8 cellular contexts compared by ENCODE assay signal in genomic region chr5:67215592-67216471, GRCh38. TPM values are rescaled to one million over a fixed set of nuclear protein-coding genes. Genes with fewer than 3 reads are reported as not detected.
DNase-seq lines count a peak whose midpoint lies in the region; ATAC-seq and TF ChIP-seq lines count a peak whose summit lies in the region.

No MANE protein-coding gene starts in this region.

- no peaks in the 10 kb centered on the region for H3K36me3 ChIP-seq in esophagus (ENCODE audit: control insufficient read depth in 2 of 2, insufficient read depth in 2 of 2, low read length in 1 of 2)
- no peaks in the 10 kb centered on the region for H3K36me3 ChIP-seq in thyroid gland

- H3K27ac ChIP-seq in esophagus (ENCODE audit: low read depth in 2 of 2, low read length in 1 of 2) (peak overlapping the region; percentile 61 to 80), thyroid gland (peak overlapping the region; percentile 43 to 83 (median 69))

- peak; percentile 3 to 28 for TF ChIP-seq POLR2A in thyroid gland (IDR thresholded peaks at IDR 0.05)

- H3K4me3 ChIP-seq in GM12865 (ENCODE audit: low read depth, low read length): peak overlapping the region; percentile 29
- no peak overlapping the region for H3K4me3 ChIP-seq in esophagus (ENCODE audit: low read depth in 1 of 2, low read length in 2 of 2)
- no peak overlapping the region for H3K4me3 ChIP-seq in thyroid gland (replicated peaks in 1 of 3)

- peaks cover 17% of the 10 kb centered on the region for H3K4me1 Mint-ChIP-seq in osteocyte (ENCODE audit: unreplicated experiment)

- DNase-seq in GM12865 (ENCODE audit: low read depth): peak; percentile 92
- peak; percentile 83 for DNase-seq in NCI-H69 (lab: John Stamatoyannopoulos, UW)
- DNase-seq in activated CD8-positive, alpha-beta memory T cell treated with anti-CD3 and anti-CD28 coated beads for 24 hours: peak; percentile 81
- peak; percentile 82 for DNase-seq in osteocyte (ENCODE audit: extremely low spot score, unreplicated experiment)
- peak; percentile 81 to 84 for DNase-seq in thyroid gland
- DNase-seq in NCI-H2227 treated with DMSO at 0.1 percent for 48 hours (lab: John Stamatoyannopoulos, UW): no peak

- intact Hi-C loops in thyroid gland (cut with DNase I): no loop called here

- H3K27me3 ChIP-seq in esophagus (ENCODE audit: control insufficient read depth in 1 of 2, insufficient read depth in 2 of 2, low read length in 2 of 2) (no peaks in the 10 kb centered on the region), thyroid gland (no peaks in the 10 kb centered on the region)

- peak overlapping the region; percentile 43 for H3K27ac Mint-ChIP-seq in osteocyte (ENCODE audit: unreplicated experiment)

- H3K4me1 ChIP-seq in esophagus (ENCODE audit: control insufficient read depth in 2 of 2, insufficient read depth in 2 of 2, low read length in 1 of 2) (peaks cover 0 to 11% of the 10 kb centered on the region in 2 donors), thyroid gland (peaks cover 19 to 24% of the 10 kb centered on the region in 2 donors)

- TF ChIP-seq CTCF in GM12865 (IDR thresholded peaks at IDR 0.05; ENCODE audit: insufficient read depth, low read depth, low read length, missing control alignments) (no peak), osteocyte (IDR thresholded peaks at IDR 0.05) (no peak), thyroid gland (IDR thresholded peaks at IDR 0.05) (no peak)

- H3K36me3 Mint-ChIP-seq in osteocyte (ENCODE audit: unreplicated experiment): no peaks in the 10 kb centered on the region

- H3K4me3 Mint-ChIP-seq in osteocyte (ENCODE audit: unreplicated experiment): peak overlapping the region; percentile 28

- H3K9me3 Mint-ChIP-seq in osteocyte (ENCODE audit: unreplicated experiment): no peaks in the 10 kb centered on the region

- 43 to 47% methylated on average over 17 of the region's 17 CpGs for WGBS in esophagus, 2 donors
- WGBS in thyroid gland, 2 donors: 42 to 44% methylated on average over 12 of the region's 17 CpGs

- peak; percentile 100 for ATAC-seq in HG02571 (IDR thresholded peaks at IDR 0.05; ENCODE audit: unreplicated experiment)

- peaks cover 12% of the 10 kb centered on the region for H3K27me3 Mint-ChIP-seq in osteocyte (ENCODE audit: unreplicated experiment)

- no peaks in the 10 kb centered on the region for H3K9me3 ChIP-seq in esophagus (ENCODE audit: control insufficient read depth in 2 of 2, insufficient read depth in 1 of 2, low read depth in 1 of 2, low read length in 1 of 2)
- no peaks in the 10 kb centered on the region for H3K9me3 ChIP-seq in thyroid gland

RNA-seq across cellular contexts. Expression of gene CD180, which starts 19.2 kb away (rescaled TPM):
- under 1 TPM; 0.06 to 0.12 TPM for polyA plus RNA-seq in esophagus
- total RNA-seq in osteocyte (not detected in 2 replicates), thyroid gland (1 to 10 TPM in 1 of 4 donors, under 1 TPM in 3; 0.20 to 1.1 (median 0.61) TPM)
